ENCODE assay signal across 19 cellular contexts in genomic region chr6:2029130-2029794, GRCh38.
DNase-seq lines count a peak whose midpoint lies in the region; FAIRE-seq and TF ChIP-seq lines count a peak whose summit lies in the region.
"Had no signal": no experiment of that assay in that cellular context is flagged by ENCODE, and none has a peak within 500 bp of the region (broad histone marks: within the 10 kb centered on the region; RNA-seq: fewer than 3 reads in every experiment).

No MANE protein-coding gene starts in this region.

- TF ChIP-seq CTCF in mammary epithelial cell (conservative IDR thresholded peaks at IDR 0.05 in 1 of 2, IDR thresholded peaks at IDR 0.05 in 1 of 2; ENCODE audit: extremely low read depth in 1 of 2, insufficient read depth in 1 of 2, low read depth in 1 of 2, low read length in 2 of 2): no peak

- H3K27ac ChIP-seq in mammary epithelial cell (ENCODE audit: insufficient read depth, low read depth, low read length): no peak overlapping the region
- H3K27ac ChIP-seq: 22Rv1, SK-N-MC had no signal

- no peaks in the 10 kb centered on the region for H3K27me3 ChIP-seq in mammary epithelial cell (ENCODE audit: insufficient read depth, low read length)
- H3K27me3 ChIP-seq: BE2C had no signal

- DNase-seq in DMS53 (lab: John Stamatoyannopoulos, UW): peak; percentile 24
- no peak for DNase-seq in DMS53 treated with DMSO at 0.1 percent for 48 hours (lab: John Stamatoyannopoulos, UW; ENCODE audit: unreplicated experiment)
- no peak for DNase-seq in GM19239 (ENCODE audit: insufficient read length, low spot score)
- peak; percentile 70 for DNase-seq in mammary epithelial cell
- peak; percentile 27 for DNase-seq in kidney tubule cell (ENCODE audit: low spot score)
- DNase-seq in MV-4-11 (lab: John Stamatoyannopoulos, UW): no peak
- no peak for DNase-seq in NCI-H774 (lab: John Stamatoyannopoulos, UW)
- DNase-seq in SW 1271 (lab: John Stamatoyannopoulos, UW): no peak
- DNase-seq: BE2C; CD4-positive, alpha-beta T cell; DND-41; GOT3; NCI-H1048; NCI-H526; Right ventricle myocardium superior; T-cell had no signal

- WGBS in mammary epithelial cell (ENCODE audit: low coverage, missing lambda C conversion rate): 38% methylated on average over 1 of the region's 1 CpG

- no peaks in the 10 kb centered on the region for H3K36me3 ChIP-seq in mammary epithelial cell (ENCODE audit: insufficient read depth, low read length)
- H3K36me3 ChIP-seq: BE2C had no signal

- peak; percentile 4 for FAIRE-seq in GM19239 (lab: Jason Lieb, UNC)
- FAIRE-seq: G401.6 had no signal

- in situ Hi-C loops in mammary epithelial cell (cut with MboI; ENCODE audit: low sequenced_read_pairs in 2 of 2): no loop called here

- no peaks in the 10 kb centered on the region for H3K9me3 ChIP-seq in mammary epithelial cell (replicated peaks; ENCODE audit: insufficient read depth, low read length)
- H3K9me3 ChIP-seq: BE2C had no signal

- peaks cover 2% of the 10 kb centered on the region for H3K4me1 ChIP-seq in mammary epithelial cell (ENCODE audit: insufficient read depth, low read length)

- BruUV-seq in mammary epithelial cell (replicated peaks; lab: Mats Ljungman, UMichigan): no TSS peak

- intact Hi-C loops in mammary epithelial cell (cut with micrococcal nuclease): no loop called here

- no peaks in the 10 kb centered on the region for H3K79me2 ChIP-seq in mammary epithelial cell (ENCODE audit: insufficient read depth, low read length)

- dilution Hi-C loops in mammary epithelial cell (cut with HindIII; ENCODE audit: low sequenced_read_pairs): no loop called here

- H3K9ac ChIP-seq in mammary epithelial cell (ENCODE audit: insufficient read depth, low read length): no peak overlapping the region

- no peak overlapping the region for H3K4me3 ChIP-seq in mammary epithelial cell (replicated peaks in 1 of 3; ENCODE audit: insufficient read depth in 1 of 3, low read depth in 2 of 3, low read length in 3 of 3)
- H3K4me3 ChIP-seq: SK-N-MC had no signal

- CTCF ChIA-PET in mammary epithelial cell (lab: Charles Lee; ENCODE audit: low non-redundant PET): no interaction called here

- H3K4me2 ChIP-seq in mammary epithelial cell (ENCODE audit: insufficient read depth, low read depth, low read length): no peak overlapping the region

- no peaks in the 10 kb centered on the region for H4K20me1 ChIP-seq in mammary epithelial cell (ENCODE audit: insufficient read depth, low read length)

- H2AFZ ChIP-seq in mammary epithelial cell (ENCODE audit: low read depth, low read length): no peak overlapping the region

Comparison
In these comparisons a context has a peak if more than half of its experiments do, and no peak if none do; other contexts are left out.
1. DNase-seq: peak in DMS53 (single experiment), mammary epithelial cell (single experiment) and kidney tubule cell (single experiment); none in DMS53 treated with DMSO at 0.1 percent for 48 hours (single experiment), GM19239 (single experiment), MV-4-11 (single experiment), NCI-H774 (single experiment) and SW 1271 (0 of 2).